8 cellular contexts compared by ENCODE assay signal in the genomic region with DNA sequence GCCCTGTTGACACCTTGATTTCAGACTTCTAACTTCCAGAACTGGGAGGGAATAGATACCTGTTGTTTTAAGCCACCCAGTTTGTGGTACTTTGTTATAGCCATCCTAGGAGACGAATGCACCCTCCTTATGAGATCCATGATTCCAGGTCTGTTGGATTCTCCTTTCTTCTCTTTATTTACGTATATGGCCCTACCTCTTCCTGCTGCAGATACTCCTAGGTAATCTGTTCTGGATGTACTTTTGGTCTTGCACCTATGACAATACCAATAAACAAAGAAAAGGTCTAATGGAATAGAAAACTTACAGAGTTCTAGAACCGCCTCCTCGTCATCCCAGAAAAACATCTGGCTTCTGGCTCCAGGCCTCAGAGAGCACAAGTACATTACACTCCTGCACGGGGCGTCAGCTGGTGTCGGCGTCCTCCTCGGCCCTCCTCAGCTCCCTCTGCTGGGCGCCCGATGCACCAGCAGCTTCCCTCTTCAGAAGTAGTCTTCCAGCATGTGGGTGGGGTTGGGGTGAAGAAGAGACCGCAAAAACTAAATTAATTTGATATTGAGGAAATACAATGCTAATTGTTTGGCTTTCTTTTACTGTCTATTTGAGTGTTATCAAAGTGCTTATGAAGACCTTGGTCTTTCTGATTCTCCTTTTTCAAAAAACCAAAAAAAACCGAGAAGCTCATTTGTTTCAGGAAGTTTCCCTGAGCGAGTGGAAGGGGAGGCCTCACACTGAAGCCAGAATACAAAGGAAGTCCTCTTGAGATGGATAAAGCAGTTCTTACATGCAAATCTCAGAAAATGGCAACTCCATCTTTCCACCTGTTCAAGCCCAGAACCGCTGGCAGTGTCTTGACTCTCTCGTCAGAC. TPM values are rescaled to one million over a fixed set of nuclear protein-coding genes. Genes with fewer than 3 reads are reported as not detected.
DNase-seq lines count a peak whose midpoint lies in the region; ATAC-seq and TF ChIP-seq lines count a peak whose summit lies in the region.

No MANE protein-coding gene starts in this region.

- DNase-seq in EH (ENCODE audit: low read depth): peak; percentile 75
- DNase-seq in left ventricle myocardium inferior: peak; percentile 80
- DNase-seq in gastrocnemius medialis: peak; percentile 79 to 81
- DNase-seq in epidermal melanocyte (ENCODE audit: insufficient read length, low spot score): no peak

- H3K4me1 Mint-ChIP-seq in activated naive CD8-positive, alpha-beta T cell (ENCODE audit: low read depth): peaks cover 62% of the 10 kb centered on the region

- ATAC-seq in GM21737 (IDR thresholded peaks at IDR 0.05; ENCODE audit: unreplicated experiment) (peak; percentile 70), gastrocnemius medialis (peak; percentile 60 to 69)

- H3K9ac ChIP-seq in SU-DHL-6 (ENCODE audit: low read length): no peak overlapping the region

- H3K4me3 ChIP-seq in SU-DHL-6 (ENCODE audit: insufficient read depth, low read length, poor library complexity, severe bottlenecking): no peak overlapping the region
- no peak overlapping the region for H3K4me3 ChIP-seq in left ventricle myocardium inferior
- H3K4me3 ChIP-seq in gastrocnemius medialis: no peak overlapping the region

- no peaks in the 10 kb centered on the region for H4K20me1 ChIP-seq in SU-DHL-6 (ENCODE audit: low read depth, low read length)

- TF ChIP-seq POLR2A in gastrocnemius medialis (IDR thresholded peaks at IDR 0.05): no peak

- H3K79me2 ChIP-seq in SU-DHL-6 (ENCODE audit: insufficient read depth, low read length): no peaks in the 10 kb centered on the region

- no peaks in the 10 kb centered on the region for H3F3A ChIP-seq in SU-DHL-6 (ENCODE audit: insufficient read depth)

- no peaks in the 10 kb centered on the region for H3K27me3 ChIP-seq in SU-DHL-6 (ENCODE audit: low read length)
- no peaks in the 10 kb centered on the region for H3K27me3 ChIP-seq in left ventricle myocardium inferior (ENCODE audit: low read depth)
- no peaks in the 10 kb centered on the region for H3K27me3 ChIP-seq in gastrocnemius medialis

- no peaks in the 10 kb centered on the region for H3K36me3 Mint-ChIP-seq in activated naive CD8-positive, alpha-beta T cell

- H3K9me3 Mint-ChIP-seq in activated naive CD8-positive, alpha-beta T cell (ENCODE audit: low read depth): no peaks in the 10 kb centered on the region

- H3K4me2 ChIP-seq in SU-DHL-6 (ENCODE audit: low read depth, low read length, poor library complexity, severe bottlenecking): no peak overlapping the region

- no peaks in the 10 kb centered on the region for H3K9me2 ChIP-seq in SU-DHL-6 (replicated peaks; ENCODE audit: insufficient read depth, low read length)

- H3K4me1 ChIP-seq in left ventricle myocardium inferior (peaks cover 46% of the 10 kb centered on the region), gastrocnemius medialis (peaks cover 27 to 28% of the 10 kb centered on the region in 2 donors)

- H2AFZ ChIP-seq in SU-DHL-6 (ENCODE audit: low read depth, low read length, severe bottlenecking): no peak overlapping the region

- no peaks in the 10 kb centered on the region for H3K27me3 Mint-ChIP-seq in activated naive CD8-positive, alpha-beta T cell

- in situ Hi-C loops in gastrocnemius medialis (cut with MboI; ENCODE audit: low sequenced_read_pairs in 4 of 4): loop anchor here (5.0 to 10.0 kb wide), 4 partner anchors 194 to 436 kb away; no protein-coding TSS in a partner anchor

- H3K4me3 Mint-ChIP-seq in activated naive CD8-positive, alpha-beta T cell: peak overlapping the region; percentile 40

- H3K27ac ChIP-seq in SU-DHL-6 (ENCODE audit: low read depth, low read length): no peak overlapping the region
- peak overlapping the region; percentile 70 for H3K27ac ChIP-seq in left ventricle myocardium inferior (replicated peaks)
- H3K27ac ChIP-seq in gastrocnemius medialis: peak overlapping the region; percentile 40 to 47 (median 44)

- TF ChIP-seq CTCF in LNCAP (IDR thresholded peaks at IDR 0.05) (peak; percentile 89), SU-DHL-6 (IDR thresholded peaks at IDR 0.05; ENCODE audit: insufficient read depth, low read length, poor library complexity, severe bottlenecking) (peak; percentile 99), left ventricle myocardium inferior (IDR thresholded peaks at IDR 0.05; ENCODE audit: borderline replicate concordance) (peak; percentile 96), gastrocnemius medialis (IDR thresholded peaks at IDR 0.05 in 4 of 5, conservative IDR thresholded peaks at IDR 0.05 in 1 of 5) (peak; percentile 91 to 96 (median 94))

- intact Hi-C loops in left ventricle myocardium inferior (cut with micrococcal nuclease) (no loop called here), gastrocnemius medialis (cut with DNase I; ENCODE audit: low total_unique reads) (loop anchor here (2.0 kb wide), 1 partner anchor 260 kb away; no protein-coding TSS in a partner anchor)

- H3K36me3 ChIP-seq in SU-DHL-6 (ENCODE audit: low read length): no peaks in the 10 kb centered on the region
- no peaks in the 10 kb centered on the region for H3K36me3 ChIP-seq in left ventricle myocardium inferior
- H3K36me3 ChIP-seq in gastrocnemius medialis: no peaks in the 10 kb centered on the region

- H3K27ac Mint-ChIP-seq in activated naive CD8-positive, alpha-beta T cell: no peak overlapping the region

- H3K9me3 ChIP-seq in SU-DHL-6 (ENCODE audit: insufficient read depth, low read length) (no peaks in the 10 kb centered on the region), left ventricle myocardium inferior (replicated peaks) (no peaks in the 10 kb centered on the region), gastrocnemius medialis (no peaks in the 10 kb centered on the region)

RNA-seq across cellular contexts. Expression of a gene that starts 9.7 kb away (rescaled TPM):
- total RNA-seq in left ventricle myocardium inferior (41.5 TPM), gastrocnemius medialis (10 to 100 TPM; 21.8 to 42.9 (median 33.1) TPM)
